Comparison of ENCODE assay signal across 1 cellular context in the genomic region with DNA sequence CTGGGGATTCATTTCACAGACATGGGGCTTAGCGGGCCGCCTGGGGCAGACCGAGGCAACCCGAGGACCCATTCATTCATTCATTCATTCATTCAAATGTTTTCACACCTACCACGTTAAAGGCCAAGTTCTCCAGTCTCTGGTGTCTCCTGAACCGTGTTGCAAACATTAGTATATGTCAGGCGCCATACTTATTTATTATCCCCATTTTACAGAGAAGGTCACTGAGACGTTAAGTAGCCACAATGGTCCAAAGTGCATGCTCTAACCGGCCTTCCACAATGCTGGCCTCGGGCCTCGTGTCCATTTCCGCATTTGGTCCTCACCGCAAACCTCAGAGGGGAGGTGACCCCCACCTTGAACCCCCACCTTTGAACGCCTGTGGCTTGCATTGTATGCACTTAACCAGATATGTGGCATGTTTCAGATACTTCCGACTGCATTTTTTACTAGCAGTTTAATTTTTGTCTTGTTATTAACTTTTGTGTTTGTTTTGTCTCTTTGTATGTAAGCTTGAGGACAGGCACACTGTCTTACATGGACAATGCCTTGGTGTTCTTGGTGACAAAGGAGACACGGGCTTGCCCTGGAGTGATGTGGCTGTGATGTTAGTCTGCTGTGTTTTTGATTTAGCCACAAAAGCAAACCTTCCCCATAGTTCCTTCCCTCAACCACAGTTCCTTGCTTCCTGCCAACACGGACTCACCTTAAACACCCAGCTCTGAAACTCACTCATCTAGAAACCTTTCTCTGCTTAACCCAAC.
TF ChIP-seq lines count a peak whose summit lies in the region.

No MANE protein-coding gene starts in this region.

TF ChIP-seq in HepG2, 621 proteins besides CTCF, POLR2A, EP300 and RAD21 (continued from another document and continues in another):
- TF ChIP-seq, protein P1, sequence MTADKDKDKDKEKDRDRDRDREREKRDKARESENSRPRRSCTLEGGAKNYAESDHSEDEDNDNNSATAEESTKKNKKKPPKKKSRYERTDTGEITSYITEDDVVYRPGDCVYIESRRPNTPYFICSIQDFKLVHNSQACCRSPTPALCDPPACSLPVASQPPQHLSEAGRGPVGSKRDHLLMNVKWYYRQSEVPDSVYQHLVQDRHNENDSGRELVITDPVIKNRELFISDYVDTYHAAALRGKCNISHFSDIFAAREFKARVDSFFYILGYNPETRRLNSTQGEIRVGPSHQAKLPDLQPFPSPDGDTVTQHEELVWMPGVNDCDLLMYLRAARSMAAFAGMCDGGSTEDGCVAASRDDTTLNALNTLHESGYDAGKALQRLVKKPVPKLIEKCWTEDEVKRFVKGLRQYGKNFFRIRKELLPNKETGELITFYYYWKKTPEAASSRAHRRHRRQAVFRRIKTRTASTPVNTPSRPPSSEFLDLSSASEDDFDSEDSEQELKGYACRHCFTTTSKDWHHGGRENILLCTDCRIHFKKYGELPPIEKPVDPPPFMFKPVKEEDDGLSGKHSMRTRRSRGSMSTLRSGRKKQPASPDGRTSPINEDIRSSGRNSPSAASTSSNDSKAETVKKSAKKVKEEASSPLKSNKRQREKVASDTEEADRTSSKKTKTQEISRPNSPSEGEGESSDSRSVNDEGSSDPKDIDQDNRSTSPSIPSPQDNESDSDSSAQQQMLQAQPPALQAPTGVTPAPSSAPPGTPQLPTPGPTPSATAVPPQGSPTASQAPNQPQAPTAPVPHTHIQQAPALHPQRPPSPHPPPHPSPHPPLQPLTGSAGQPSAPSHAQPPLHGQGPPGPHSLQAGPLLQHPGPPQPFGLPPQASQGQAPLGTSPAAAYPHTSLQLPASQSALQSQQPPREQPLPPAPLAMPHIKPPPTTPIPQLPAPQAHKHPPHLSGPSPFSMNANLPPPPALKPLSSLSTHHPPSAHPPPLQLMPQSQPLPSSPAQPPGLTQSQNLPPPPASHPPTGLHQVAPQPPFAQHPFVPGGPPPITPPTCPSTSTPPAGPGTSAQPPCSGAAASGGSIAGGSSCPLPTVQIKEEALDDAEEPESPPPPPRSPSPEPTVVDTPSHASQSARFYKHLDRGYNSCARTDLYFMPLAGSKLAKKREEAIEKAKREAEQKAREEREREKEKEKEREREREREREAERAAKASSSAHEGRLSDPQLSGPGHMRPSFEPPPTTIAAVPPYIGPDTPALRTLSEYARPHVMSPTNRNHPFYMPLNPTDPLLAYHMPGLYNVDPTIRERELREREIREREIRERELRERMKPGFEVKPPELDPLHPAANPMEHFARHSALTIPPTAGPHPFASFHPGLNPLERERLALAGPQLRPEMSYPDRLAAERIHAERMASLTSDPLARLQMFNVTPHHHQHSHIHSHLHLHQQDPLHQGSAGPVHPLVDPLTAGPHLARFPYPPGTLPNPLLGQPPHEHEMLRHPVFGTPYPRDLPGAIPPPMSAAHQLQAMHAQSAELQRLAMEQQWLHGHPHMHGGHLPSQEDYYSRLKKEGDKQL (CRISPR knock-in tag; IDR thresholded peaks at IDR 0.05; ENCODE audit: low read depth): no peak
- peak; percentile 85; the same call in 1 of the 2 replicates for TF ChIP-seq ADNP (CRISPR knock-in tag; IDR thresholded peaks at IDR 0.05)
- TF ChIP-seq PHB2 (IDR thresholded peaks at IDR 0.05; ENCODE audit: partially characterized antibody): no peak
- no peak for TF ChIP-seq GABPB1 (CRISPR knock-in tag; IDR thresholded peaks at IDR 0.05)
- no peak for TF ChIP-seq NCOA1 (CRISPR knock-in tag; IDR thresholded peaks at IDR 0.05)
- no peak for TF ChIP-seq ARNT2 (CRISPR knock-in tag; IDR thresholded peaks at IDR 0.05; ENCODE audit: low read depth)
- no peak; the same call in 1 of the 2 replicates for TF ChIP-seq KAT8 (CRISPR knock-in tag; IDR thresholded peaks at IDR 0.05)
- TF ChIP-seq, protein P2, sequence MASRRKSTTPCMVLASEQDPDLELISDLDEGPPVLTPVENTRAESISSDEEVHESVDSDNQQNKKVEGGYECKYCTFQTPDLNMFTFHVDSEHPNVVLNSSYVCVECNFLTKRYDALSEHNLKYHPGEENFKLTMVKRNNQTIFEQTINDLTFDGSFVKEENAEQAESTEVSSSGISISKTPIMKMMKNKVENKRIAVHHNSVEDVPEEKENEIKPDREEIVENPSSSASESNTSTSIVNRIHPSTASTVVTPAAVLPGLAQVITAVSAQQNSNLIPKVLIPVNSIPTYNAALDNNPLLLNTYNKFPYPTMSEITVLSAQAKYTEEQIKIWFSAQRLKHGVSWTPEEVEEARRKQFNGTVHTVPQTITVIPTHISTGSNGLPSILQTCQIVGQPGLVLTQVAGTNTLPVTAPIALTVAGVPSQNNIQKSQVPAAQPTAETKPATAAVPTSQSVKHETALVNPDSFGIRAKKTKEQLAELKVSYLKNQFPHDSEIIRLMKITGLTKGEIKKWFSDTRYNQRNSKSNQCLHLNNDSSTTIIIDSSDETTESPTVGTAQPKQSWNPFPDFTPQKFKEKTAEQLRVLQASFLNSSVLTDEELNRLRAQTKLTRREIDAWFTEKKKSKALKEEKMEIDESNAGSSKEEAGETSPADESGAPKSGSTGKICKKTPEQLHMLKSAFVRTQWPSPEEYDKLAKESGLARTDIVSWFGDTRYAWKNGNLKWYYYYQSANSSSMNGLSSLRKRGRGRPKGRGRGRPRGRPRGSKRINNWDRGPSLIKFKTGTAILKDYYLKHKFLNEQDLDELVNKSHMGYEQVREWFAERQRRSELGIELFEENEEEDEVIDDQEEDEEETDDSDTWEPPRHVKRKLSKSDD (CRISPR knock-in tag; IDR thresholded peaks at IDR 0.05; ENCODE audit: low read depth): no peak
- TF ChIP-seq ARNTL (CRISPR knock-in tag; IDR thresholded peaks at IDR 0.05): no peak
- TF ChIP-seq FOSL1 (CRISPR knock-in tag; IDR thresholded peaks at IDR 0.05; ENCODE audit: borderline replicate concordance): no peak
- no peak for TF ChIP-seq ATAD3A (CRISPR knock-in tag; IDR thresholded peaks at IDR 0.05)
- no peak for TF ChIP-seq MIXL1 (CRISPR knock-in tag; IDR thresholded peaks at IDR 0.05)
- TF ChIP-seq, protein P3, sequence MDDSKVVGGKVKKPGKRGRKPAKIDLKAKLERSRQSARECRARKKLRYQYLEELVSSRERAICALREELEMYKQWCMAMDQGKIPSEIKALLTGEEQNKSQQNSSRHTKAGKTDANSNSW (CRISPR knock-in tag; IDR thresholded peaks at IDR 0.05; ENCODE audit: borderline replicate concordance): no peak
- TF ChIP-seq, protein P4, sequence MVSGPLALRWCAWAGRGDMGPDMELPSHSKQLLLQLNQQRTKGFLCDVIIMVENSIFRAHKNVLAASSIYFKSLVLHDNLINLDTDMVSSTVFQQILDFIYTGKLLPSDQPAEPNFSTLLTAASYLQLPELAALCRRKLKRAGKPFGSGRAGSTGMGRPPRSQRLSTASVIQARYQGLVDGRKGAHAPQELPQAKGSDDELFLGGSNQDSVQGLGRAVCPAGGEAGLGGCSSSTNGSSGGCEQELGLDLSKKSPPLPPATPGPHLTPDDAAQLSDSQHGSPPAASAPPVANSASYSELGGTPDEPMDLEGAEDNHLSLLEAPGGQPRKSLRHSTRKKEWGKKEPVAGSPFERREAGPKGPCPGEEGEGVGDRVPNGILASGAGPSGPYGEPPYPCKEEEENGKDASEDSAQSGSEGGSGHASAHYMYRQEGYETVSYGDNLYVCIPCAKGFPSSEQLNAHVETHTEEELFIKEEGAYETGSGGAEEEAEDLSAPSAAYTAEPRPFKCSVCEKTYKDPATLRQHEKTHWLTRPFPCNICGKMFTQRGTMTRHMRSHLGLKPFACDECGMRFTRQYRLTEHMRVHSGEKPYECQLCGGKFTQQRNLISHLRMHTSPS (CRISPR knock-in tag; IDR thresholded peaks at IDR 0.05; ENCODE audit: low read depth): no peak
- TF ChIP-seq, protein P5, sequence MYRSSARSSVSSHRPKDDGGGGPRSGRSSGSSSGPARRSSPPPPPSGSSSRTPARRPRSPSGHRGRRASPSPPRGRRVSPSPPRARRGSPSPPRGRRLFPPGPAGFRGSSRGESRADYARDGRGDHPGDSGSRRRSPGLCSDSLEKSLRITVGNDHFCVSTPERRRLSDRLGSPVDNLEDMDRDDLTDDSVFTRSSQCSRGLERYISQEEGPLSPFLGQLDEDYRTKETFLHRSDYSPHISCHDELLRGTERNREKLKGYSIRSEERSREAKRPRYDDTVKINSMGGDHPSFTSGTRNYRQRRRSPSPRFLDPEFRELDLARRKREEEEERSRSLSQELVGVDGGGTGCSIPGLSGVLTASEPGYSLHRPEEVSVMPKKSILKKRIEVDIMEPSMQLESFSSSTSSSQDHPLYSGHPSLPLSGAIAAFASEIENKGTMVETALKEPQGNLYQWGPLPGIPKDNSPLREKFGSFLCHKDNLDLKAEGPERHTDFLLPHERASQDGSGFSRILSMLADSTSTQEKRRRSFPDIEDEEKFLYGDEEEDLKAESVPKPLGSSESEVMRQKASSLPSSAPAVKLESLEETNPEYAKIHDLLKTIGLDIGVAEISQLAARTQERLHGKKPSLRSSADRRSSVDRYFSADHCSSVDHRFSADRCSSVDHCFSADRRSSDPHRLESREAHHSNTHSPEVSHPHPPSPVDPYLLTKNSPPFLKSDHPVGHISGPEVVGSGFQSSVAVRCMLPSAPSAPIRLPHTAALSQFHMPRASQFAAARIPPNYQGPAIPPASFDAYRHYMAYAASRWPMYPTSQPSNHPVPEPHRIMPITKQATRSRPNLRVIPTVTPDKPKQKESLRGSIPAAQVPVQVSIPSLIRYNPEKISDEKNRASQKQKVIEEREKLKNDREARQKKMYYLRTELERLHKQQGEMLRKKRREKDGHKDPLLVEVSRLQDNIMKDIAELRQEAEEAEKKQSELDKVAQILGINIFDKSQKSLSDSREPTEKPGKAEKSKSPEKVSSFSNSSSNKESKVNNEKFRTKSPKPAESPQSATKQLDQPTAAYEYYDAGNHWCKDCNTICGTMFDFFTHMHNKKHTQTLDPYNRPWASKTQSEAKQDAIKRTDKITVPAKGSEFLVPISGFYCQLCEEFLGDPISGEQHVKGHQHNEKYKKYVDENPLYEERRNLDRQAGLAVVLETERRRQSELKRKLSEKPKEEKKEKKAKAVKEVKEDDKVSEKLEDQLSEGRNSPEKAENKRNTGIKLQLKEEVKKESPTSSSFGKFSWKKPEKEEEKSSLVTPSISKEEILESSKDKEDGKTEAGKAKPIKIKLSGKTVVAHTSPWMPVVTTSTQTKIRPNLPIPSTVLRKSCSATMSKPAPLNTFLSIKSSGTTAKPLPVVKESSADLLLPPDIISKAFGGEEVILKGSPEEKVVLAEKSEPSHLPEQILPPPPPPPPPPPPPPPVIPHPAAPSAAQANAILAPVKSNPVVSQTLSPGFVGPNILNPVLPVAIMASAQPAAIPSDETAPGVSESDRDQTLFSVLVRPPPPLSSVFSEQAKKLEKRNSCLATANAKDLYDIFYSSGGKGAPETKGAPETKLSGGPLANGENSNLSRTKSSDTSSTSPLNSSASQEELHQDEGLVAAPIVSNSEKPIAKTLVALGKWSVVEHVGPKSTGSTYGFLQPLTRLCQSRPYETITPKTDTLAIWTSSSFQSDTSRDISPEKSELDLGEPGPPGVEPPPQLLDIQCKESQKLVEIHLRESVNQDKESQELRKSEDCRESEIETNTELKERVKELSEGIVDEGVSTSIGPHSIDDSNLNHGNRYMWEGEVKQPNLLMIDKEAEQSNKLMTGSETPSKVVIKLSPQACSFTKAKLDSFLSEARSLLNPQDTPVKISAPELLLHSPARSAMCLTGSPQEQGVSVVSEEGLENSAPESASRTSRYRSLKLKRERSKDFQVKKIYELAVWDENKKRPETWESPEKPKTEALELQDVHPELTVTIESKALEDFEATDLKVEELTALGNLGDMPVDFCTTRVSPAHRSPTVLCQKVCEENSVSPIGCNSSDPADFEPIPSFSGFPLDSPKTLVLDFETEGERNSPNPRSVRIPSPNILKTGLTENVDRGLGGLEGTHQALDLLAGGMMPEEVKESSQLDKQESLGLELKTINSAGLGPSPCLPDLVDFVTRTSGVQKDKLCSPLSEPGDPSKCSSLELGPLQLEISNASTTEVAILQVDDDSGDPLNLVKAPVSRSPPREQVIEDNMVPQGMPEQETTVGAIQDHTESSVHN (CRISPR knock-in tag; IDR thresholded peaks at IDR 0.05): no peak
- no peak for TF ChIP-seq SMARCC2 (IDR thresholded peaks at IDR 0.05)
- TF ChIP-seq ZNF12 (CRISPR knock-in tag; IDR thresholded peaks at IDR 0.05): no peak
- TF ChIP-seq, protein P6, sequence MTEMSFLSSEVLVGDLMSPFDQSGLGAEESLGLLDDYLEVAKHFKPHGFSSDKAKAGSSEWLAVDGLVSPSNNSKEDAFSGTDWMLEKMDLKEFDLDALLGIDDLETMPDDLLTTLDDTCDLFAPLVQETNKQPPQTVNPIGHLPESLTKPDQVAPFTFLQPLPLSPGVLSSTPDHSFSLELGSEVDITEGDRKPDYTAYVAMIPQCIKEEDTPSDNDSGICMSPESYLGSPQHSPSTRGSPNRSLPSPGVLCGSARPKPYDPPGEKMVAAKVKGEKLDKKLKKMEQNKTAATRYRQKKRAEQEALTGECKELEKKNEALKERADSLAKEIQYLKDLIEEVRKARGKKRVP (CRISPR knock-in tag; IDR thresholded peaks at IDR 0.05): no peak
- no peak for TF ChIP-seq RBM22 (optimal IDR thresholded peaks at IDR 0.05; ENCODE audit: low read length)
- TF ChIP-seq, protein P7, sequence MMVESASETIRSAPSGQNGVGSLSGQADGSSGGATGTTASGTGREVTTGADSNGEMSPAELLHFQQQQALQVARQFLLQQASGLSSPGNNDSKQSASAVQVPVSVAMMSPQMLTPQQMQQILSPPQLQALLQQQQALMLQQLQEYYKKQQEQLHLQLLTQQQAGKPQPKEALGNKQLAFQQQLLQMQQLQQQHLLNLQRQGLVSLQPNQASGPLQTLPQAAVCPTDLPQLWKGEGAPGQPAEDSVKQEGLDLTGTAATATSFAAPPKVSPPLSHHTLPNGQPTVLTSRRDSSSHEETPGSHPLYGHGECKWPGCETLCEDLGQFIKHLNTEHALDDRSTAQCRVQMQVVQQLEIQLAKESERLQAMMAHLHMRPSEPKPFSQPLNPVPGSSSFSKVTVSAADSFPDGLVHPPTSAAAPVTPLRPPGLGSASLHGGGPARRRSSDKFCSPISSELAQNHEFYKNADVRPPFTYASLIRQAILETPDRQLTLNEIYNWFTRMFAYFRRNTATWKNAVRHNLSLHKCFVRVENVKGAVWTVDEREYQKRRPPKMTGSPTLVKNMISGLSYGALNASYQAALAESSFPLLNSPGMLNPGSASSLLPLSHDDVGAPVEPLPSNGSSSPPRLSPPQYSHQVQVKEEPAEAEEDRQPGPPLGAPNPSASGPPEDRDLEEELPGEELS (CRISPR knock-in tag; IDR thresholded peaks at IDR 0.05): 0 out of 2 replicates have a peak, but pooled peaks have one; percentile 4
- TF ChIP-seq, protein P8, sequence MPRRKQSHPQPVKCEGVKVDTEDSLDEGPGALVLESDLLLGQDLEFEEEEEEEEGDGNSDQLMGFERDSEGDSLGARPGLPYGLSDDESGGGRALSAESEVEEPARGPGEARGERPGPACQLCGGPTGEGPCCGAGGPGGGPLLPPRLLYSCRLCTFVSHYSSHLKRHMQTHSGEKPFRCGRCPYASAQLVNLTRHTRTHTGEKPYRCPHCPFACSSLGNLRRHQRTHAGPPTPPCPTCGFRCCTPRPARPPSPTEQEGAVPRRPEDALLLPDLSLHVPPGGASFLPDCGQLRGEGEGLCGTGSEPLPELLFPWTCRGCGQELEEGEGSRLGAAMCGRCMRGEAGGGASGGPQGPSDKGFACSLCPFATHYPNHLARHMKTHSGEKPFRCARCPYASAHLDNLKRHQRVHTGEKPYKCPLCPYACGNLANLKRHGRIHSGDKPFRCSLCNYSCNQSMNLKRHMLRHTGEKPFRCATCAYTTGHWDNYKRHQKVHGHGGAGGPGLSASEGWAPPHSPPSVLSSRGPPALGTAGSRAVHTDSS (CRISPR knock-in tag; conservative IDR thresholded peaks at IDR 0.05): no peak
- TF ChIP-seq ZNF619 (CRISPR knock-in tag; IDR thresholded peaks at IDR 0.05): no peak
- peak; percentile 64 for TF ChIP-seq ZNF781 (CRISPR knock-in tag; IDR thresholded peaks at IDR 0.05; ENCODE audit: borderline replicate concordance, not compliant biosample characterization)
- no peak for TF ChIP-seq RXRB (CRISPR knock-in tag; IDR thresholded peaks at IDR 0.05; ENCODE audit: borderline replicate concordance)
- TF ChIP-seq, protein P9, sequence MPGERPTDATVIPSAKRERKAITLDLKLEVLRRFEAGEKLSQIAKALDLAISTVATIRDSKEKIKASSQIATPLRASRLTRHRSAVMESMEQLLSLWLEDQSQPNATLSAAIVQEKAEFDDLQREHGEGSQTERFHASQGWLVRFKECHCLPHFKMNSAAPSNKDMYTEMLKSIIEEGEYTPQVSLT (CRISPR knock-in tag; IDR thresholded peaks at IDR 0.05; ENCODE audit: borderline replicate concordance, low read depth): no peak
- TF ChIP-seq TEAD3 (CRISPR knock-in tag; optimal IDR thresholded peaks at IDR 0.05; ENCODE audit: borderline replicate concordance): peak; percentile 45
